Comparison of ENCODE assay signal across 10 cellular contexts in the genomic region with DNA sequence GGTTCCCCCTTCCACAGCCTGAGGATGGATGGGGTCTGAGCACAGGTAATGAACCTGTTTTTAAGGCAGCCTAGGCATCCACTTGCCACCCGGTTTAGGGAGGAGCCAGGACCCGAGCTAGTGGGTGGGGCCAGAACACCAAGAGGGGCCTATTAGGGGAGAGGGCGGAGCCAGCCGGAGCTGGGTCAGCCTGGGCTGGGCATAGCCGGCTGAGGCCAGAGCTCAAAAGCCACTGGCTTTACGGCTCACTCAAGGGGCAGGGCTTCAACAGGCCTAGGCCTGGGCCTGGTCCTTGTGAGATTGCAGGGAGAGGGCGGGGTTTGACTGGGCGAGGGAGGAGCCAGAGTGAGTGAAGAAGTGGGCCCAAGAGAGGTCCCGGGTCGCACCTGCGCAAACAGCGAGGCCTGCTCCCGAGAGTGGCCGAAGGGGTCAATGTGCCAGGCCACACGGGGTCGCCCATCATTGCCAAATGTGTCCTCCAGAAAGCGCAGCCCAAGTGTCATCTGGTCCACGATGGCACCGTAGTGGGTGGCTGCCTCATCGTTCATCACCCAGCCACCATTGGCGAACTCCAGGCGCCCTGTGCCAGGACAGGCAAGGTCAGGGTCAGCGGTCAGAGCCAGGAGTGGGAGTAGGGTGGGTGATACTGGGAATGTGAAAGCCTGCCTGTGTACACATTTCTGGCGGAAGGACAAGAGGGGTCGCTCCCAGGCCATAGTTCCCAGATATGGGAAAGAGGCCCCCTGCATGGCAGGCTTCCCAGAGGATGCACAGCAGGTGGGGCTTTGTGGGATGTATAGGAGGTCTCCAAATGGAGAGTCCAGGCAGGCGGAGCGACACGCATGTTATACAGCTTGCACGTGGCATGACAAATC. TPM values are rescaled to one million over a fixed set of nuclear protein-coding genes. Genes with fewer than 3 reads are reported as not detected.
DNase-seq lines count a peak whose midpoint lies in the region; ATAC-seq and TF ChIP-seq lines count a peak whose summit lies in the region.
"Had no signal": no experiment of that assay in that cellular context is flagged by ENCODE, and none has a peak within 500 bp of the region (broad histone marks: within the 10 kb centered on the region; RNA-seq: fewer than 3 reads in every experiment).

No MANE protein-coding gene starts in this region.

- DNase-seq in Caki2 (ENCODE audit: low read depth) (peak; percentile 33), coronary artery (ENCODE audit: low spot score) (no peak), superior temporal gyrus (ENCODE audit: extremely low spot score) (no peak), SKM-1 treated with dmso at 0.1 percent for 144 hours (lab: John Stamatoyannopoulos, UW; ENCODE audit: unreplicated experiment) (no peak)
- peak; percentile 40 to 49 for DNase-seq in activated T-cell treated with anti-CD3 and anti-CD28 coated beads, Interleukin-2, amount 50 U/mL, for 48 hours
- DNase-seq in naive thymus-derived CD4-positive, alpha-beta T cell: no peak
- DNase-seq: NCI-H510A, sigmoid colon had no signal

- H3K27ac Mint-ChIP-seq in naive thymus-derived CD4-positive, alpha-beta T cell: peak overlapping the region; percentile 77 to 100 (median 90)

- peaks cover 11 to 62% of the 10 kb centered on the region in 2 experiments; a peak in 2 of 3 replicates for H3K36me3 ChIP-seq in HEK293 (ENCODE audit: control insufficient read depth in 2 of 2, insufficient read depth in 1 of 2, low read length in 2 of 2)
- H3K36me3 ChIP-seq in naive thymus-derived CD4-positive, alpha-beta T cell (ENCODE audit: control insufficient read depth in 2 of 3, insufficient read depth in 3 of 3, low read length in 3 of 3): peaks cover 6 to 54% (median 12%) of the 10 kb centered on the region in 3 experiments

- no peaks in the 10 kb centered on the region for H3K27me3 ChIP-seq in naive thymus-derived CD4-positive, alpha-beta T cell (ENCODE audit: control insufficient read depth in 2 of 2, insufficient read depth in 2 of 2, low read length in 2 of 2)
- H3K27me3 ChIP-seq: sigmoid colon had no signal

- TF ChIP-seq CTCF in HEK293 (tag by site-specific recombination; IDR thresholded peaks at IDR 0.05) (no peak), coronary artery (IDR thresholded peaks at IDR 0.05) (no peak)

- intact Hi-C loops in naive thymus-derived CD4-positive, alpha-beta T cell (cut with micrococcal nuclease): loop anchor here (1.0 to 10.0 kb wide), 7 partner anchors 24 to 870 kb away; partner anchors contain the start of genes ZNF563 (in 2 of the 2), TNPO2 (in 1 of the 2), ZNF44 (in 1 of the 2) and ZNF491 (in 1 of the 2)

- POLR2A ChIA-PET in HEK293 (lab: Yijun Ruan, JAX): no interaction called here
- POLR2A ChIA-PET in naive thymus-derived CD4-positive, alpha-beta T cell (lab: Charles Lee): interaction anchor here (1.0 to 2.0 kb wide), 5 partner anchors 9 to 54 kb away, joined by 3 to 13 read pairs (median 5); partner anchors contain the start of genes DHPS, ZNF490 and ZNF791

- peaks cover 22 to 61% (median 47%) of the 10 kb centered on the region in 7 donors for H3K4me1 Mint-ChIP-seq in naive thymus-derived CD4-positive, alpha-beta T cell

- H3K27ac ChIP-seq in HEK293 (ENCODE audit: extremely low read depth, low read depth, low read length): no peak overlapping the region
- H3K27ac ChIP-seq in naive thymus-derived CD4-positive, alpha-beta T cell (ENCODE audit: low read depth, low read length): peak overlapping the region; percentile 96
- H3K27ac ChIP-seq in coronary artery: no peak overlapping the region

- H3K9me3 Mint-ChIP-seq in naive thymus-derived CD4-positive, alpha-beta T cell: no peaks in the 10 kb centered on the region

- in situ Hi-C loops in Caki2 (cut with HindIII; ENCODE audit: low pct_unique_long_range_greater_than_20kb, low sequenced_read_pairs): no loop called here

- no peaks in the 10 kb centered on the region for H3K9me3 ChIP-seq in HEK293 (ENCODE audit: control insufficient read depth, insufficient read depth, low read depth, low read length)
- no peaks in the 10 kb centered on the region for H3K9me3 ChIP-seq in naive thymus-derived CD4-positive, alpha-beta T cell (ENCODE audit: control insufficient read depth in 2 of 3, low read length in 3 of 3)
- H3K9me3 ChIP-seq: sigmoid colon had no signal

- no peak for ATAC-seq in naive thymus-derived CD4-positive, alpha-beta T cell
- no peak for ATAC-seq in GM18511 (IDR thresholded peaks at IDR 0.05; ENCODE audit: unreplicated experiment)

- H3K36me3 Mint-ChIP-seq in naive thymus-derived CD4-positive, alpha-beta T cell: peaks cover 0 to 28% (median 11%) of the 10 kb centered on the region in 5 donors

- CTCF ChIA-PET in HEK293 (lab: Yijun Ruan, JAX): interaction anchor here (1.8 kb wide), 1 partner anchor 101 kb away, joined by 5 read pairs; no protein-coding TSS in a partner anchor
- CTCF ChIA-PET in naive thymus-derived CD4-positive, alpha-beta T cell (lab: Charles Lee): interaction anchor here (0.6 to 2.0 kb wide), 2 partner anchors 13 to 30 kb away, joined by 5 to 6 read pairs; no protein-coding TSS in a partner anchor

- peak overlapping the region; percentile 88 to 100 (median 94) for H3K4me3 Mint-ChIP-seq in naive thymus-derived CD4-positive, alpha-beta T cell

- H3K27me3 Mint-ChIP-seq in naive thymus-derived CD4-positive, alpha-beta T cell: no peaks in the 10 kb centered on the region

- no peaks in the 10 kb centered on the region for H3K4me1 ChIP-seq in HEK293 (ENCODE audit: control insufficient read depth, insufficient read depth, low read length)
- peaks cover 28 to 31% of the 10 kb centered on the region in 2 donors for H3K4me1 ChIP-seq in naive thymus-derived CD4-positive, alpha-beta T cell (ENCODE audit: control insufficient read depth in 2 of 2, insufficient read depth in 2 of 2, low read length in 2 of 2)

- H3K4me3 ChIP-seq in HEK293 (ENCODE audit: low read depth, low read length): no peak overlapping the region
- H3K4me3 ChIP-seq in naive thymus-derived CD4-positive, alpha-beta T cell (ENCODE audit: low read length): peak overlapping the region; percentile 92
- H3K4me3 ChIP-seq in coronary artery: no peak overlapping the region

TF ChIP-seq in HEK293, 187 proteins besides CTCF, POLR2A, EP300 and RAD21 (continues in another document):
- TF ChIP-seq ZNF701 (tag by site-specific recombination; IDR thresholded peaks at IDR 0.05): no peak
- no peak for TF ChIP-seq ZNF433 (tag by site-specific recombination; IDR thresholded peaks at IDR 0.05; ENCODE audit: low read depth)
- TF ChIP-seq GLIS1 (tag by site-specific recombination; IDR thresholded peaks at IDR 0.05): peak; percentile 27; the same call in 1 of the 2 replicates
- TF ChIP-seq ZNF416 (tag by site-specific recombination; IDR thresholded peaks at IDR 0.05): no peak
- TF ChIP-seq ZNF677 (tag by site-specific recombination; IDR thresholded peaks at IDR 0.05): no peak
- no peak for TF ChIP-seq REPIN1 (tag by site-specific recombination; IDR thresholded peaks at IDR 0.05; ENCODE audit: low read depth)
- no peak for TF ChIP-seq ELK4 (IDR thresholded peaks at IDR 0.05; ENCODE audit: borderline replicate concordance, low read depth, low read length)
- TF ChIP-seq GLI4 (tag by site-specific recombination; IDR thresholded peaks at IDR 0.05): no peak
- TF ChIP-seq ZNF776 (tag by site-specific recombination; IDR thresholded peaks at IDR 0.05; ENCODE audit: borderline replicate concordance): no peak
- TF ChIP-seq ZNF664 (tag by site-specific recombination; IDR thresholded peaks at IDR 0.05): no peak
- TF ChIP-seq ZNF843 (tag by site-specific recombination; IDR thresholded peaks at IDR 0.05): no peak
- TF ChIP-seq ZNF777 (tag by site-specific recombination; IDR thresholded peaks at IDR 0.05; ENCODE audit: borderline replicate concordance): no peak
- TF ChIP-seq ZFP3 (tag by site-specific recombination; IDR thresholded peaks at IDR 0.05; ENCODE audit: low read depth): peak; percentile 86
- TF ChIP-seq ZNF239 (tag by site-specific recombination; IDR thresholded peaks at IDR 0.05): no peak
- TF ChIP-seq ZNF621 (tag by site-specific recombination; IDR thresholded peaks at IDR 0.05): no peak
- peak; percentile 60 for TF ChIP-seq ZNF335 (tag by site-specific recombination; conservative IDR thresholded peaks at IDR 0.05)
- peak; percentile 48 for TF ChIP-seq SP2 (tag by site-specific recombination; IDR thresholded peaks at IDR 0.05)
- 0 out of 2 replicates have a peak, but pooled peaks have one; percentile 35 for TF ChIP-seq IKZF3 (tag by site-specific recombination; IDR thresholded peaks at IDR 0.05)
- no peak for TF ChIP-seq ZNF473 (tag by site-specific recombination; IDR thresholded peaks at IDR 0.05)

RNA-seq across cellular contexts. Expression of gene MAN2B1, which starts 1.9 kb away (rescaled TPM):
- 72.5 and 82.9 TPM in 2 replicates for total RNA-seq in Caki2 (2014; rRNA removed; shearing (Covaris generic); ENCODE audit: low replicate concordance)
- 100 to 1,000 TPM; 105 to 215 (median 138) TPM for total RNA-seq in naive thymus-derived CD4-positive, alpha-beta T cell
- 10 to 100 TPM; 40.6 to 59.5 TPM for polyA plus RNA-seq in naive thymus-derived CD4-positive, alpha-beta T cell

RNA-seq across cellular contexts. Expression of gene WDR83, which starts 2.0 kb away (rescaled TPM):
- 20.6 and 22.6 TPM in 2 replicates for total RNA-seq in Caki2 (2014; rRNA removed; shearing (Covaris generic); ENCODE audit: low replicate concordance)
- total RNA-seq in naive thymus-derived CD4-positive, alpha-beta T cell: 10 to 100 TPM in 3 of 5 experiments, 1 to 10 TPM in 2; 7.8 to 18.6 (median 14.7) TPM
- 10 to 100 TPM; 13.9 to 20.6 TPM for polyA plus RNA-seq in naive thymus-derived CD4-positive, alpha-beta T cell

RNA-seq across cellular contexts. Expression of gene DHPS, which starts 17.0 kb away (rescaled TPM):
- 93.6 and 111 TPM in 2 replicates for total RNA-seq in Caki2 (2014; rRNA removed; shearing (Covaris generic); ENCODE audit: low replicate concordance)
- total RNA-seq in naive thymus-derived CD4-positive, alpha-beta T cell: 100 to 1,000 TPM; 125 to 223 (median 174) TPM
- polyA plus RNA-seq in naive thymus-derived CD4-positive, alpha-beta T cell: 100 to 1,000 TPM; 113 to 124 TPM

RNA-seq across cellular contexts. Expression of gene GNG14, which starts 23.2 kb away (rescaled TPM):
- not detected in 2 replicates for total RNA-seq in Caki2 (2014; rRNA removed; shearing (Covaris generic); ENCODE audit: low replicate concordance)
- not detected for total RNA-seq in naive thymus-derived CD4-positive, alpha-beta T cell
- not detected for polyA plus RNA-seq in naive thymus-derived CD4-positive, alpha-beta T cell
- total RNA-seq: sigmoid colon had no signal
- polyA plus RNA-seq: sigmoid colon had no signal

RNA-seq across cellular contexts. Expression of gene FBXW9, which starts 31.8 kb away (rescaled TPM):
- 43.4 and 44.8 TPM in 2 replicates for total RNA-seq in Caki2 (2014; rRNA removed; shearing (Covaris generic); ENCODE audit: low replicate concordance)
- total RNA-seq in naive thymus-derived CD4-positive, alpha-beta T cell: 1 to 10 TPM; 2.5 to 8.6 (median 4.3) TPM
- 1 to 10 TPM; 4.9 to 8.5 TPM for polyA plus RNA-seq in naive thymus-derived CD4-positive, alpha-beta T cell

Comparison
In these comparisons a context has a peak if more than half of its experiments do, and no peak if none do; other contexts are left out.
1. DNase-seq: peak in Caki2 (single experiment) and activated T-cell treated with anti-CD3 and anti-CD28 coated beads, Interleukin-2, amount 50 U/mL, for 48 hours (2 of 2); none in naive thymus-derived CD4-positive, alpha-beta T cell (0 of 9), coronary artery (single experiment), superior temporal gyrus (single experiment) and SKM-1 treated with dmso at 0.1 percent for 144 hours (single experiment).